Comparison of ENCODE assay signal across 18 cellular contexts in the genomic region with DNA sequence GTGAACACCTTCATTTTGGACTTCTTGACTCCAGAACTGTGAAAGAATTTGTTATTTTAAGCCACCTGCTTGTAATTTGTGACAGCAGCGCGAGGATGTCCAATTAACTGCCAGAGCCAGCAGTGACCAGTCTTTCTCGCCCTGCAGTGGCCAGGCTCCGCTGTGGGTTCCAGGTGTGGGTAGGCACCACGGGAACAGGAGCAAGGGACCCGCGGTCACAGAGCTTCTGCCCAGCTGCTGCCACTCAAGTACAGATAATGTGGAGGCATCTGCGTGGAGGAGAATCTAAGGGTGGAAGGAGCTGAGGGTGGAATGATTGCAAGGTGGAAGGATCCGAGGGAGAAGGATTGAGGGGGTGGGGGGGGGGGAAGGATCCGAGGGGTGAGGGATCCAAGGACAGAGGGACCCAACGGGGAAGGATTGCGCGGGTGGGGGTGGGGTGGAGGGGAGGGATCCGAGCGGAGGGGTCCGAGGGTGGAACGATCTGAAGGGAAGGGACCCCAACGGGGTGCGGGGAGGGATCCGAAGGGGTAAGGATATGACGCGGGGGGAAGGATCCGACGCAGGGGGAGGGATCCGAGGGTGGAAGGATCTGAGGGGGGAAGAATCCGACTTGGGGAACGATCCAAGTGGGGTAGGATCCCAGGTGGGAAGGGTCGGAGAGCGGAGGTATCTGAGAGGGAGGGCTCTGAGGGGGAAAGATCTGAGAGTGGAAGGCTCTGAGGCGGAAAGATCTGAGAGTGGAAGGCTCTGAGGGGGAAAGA. TPM values are rescaled to one million over a fixed set of nuclear protein-coding genes. Genes with fewer than 3 reads are reported as not detected.
A peak's percentile ranks its signal among the peaks of the same experiment; 100 is the strongest.
DNase-seq lines count a peak whose midpoint lies in the region; ATAC-seq and TF ChIP-seq lines count a peak whose summit lies in the region.
"Had no signal": no experiment of that assay in that cellular context is flagged by ENCODE, and none has a peak within 500 bp of the region (broad histone marks: within the 10 kb centered on the region; RNA-seq: fewer than 3 reads in every experiment).

No MANE protein-coding gene starts in this region.

- no peaks in the 10 kb centered on the region for H3K36me3 ChIP-seq in sigmoid colon
- H3K36me3 ChIP-seq: BLaER1 treated with 17β-estradiol and CSF1 and Interleukin-3, amounts not matched to agents 10 nM and 100 nM had no signal

- no peak overlapping the region for H3K4me3 ChIP-seq in sigmoid colon
- H3K4me3 ChIP-seq: BLaER1 treated with 17β-estradiol and CSF1 and Interleukin-3, amounts not matched to agents 10 nM and 100 nM had no signal

- H3K27me3 Mint-ChIP-seq in IgD-negative memory B cell: peaks cover 14% of the 10 kb centered on the region
- peaks cover 3 to 19% (median 12%) of the 10 kb centered on the region in 5 donors for H3K27me3 Mint-ChIP-seq in naive thymus-derived CD8-positive, alpha-beta T cell

- H3K4me1 Mint-ChIP-seq in IgD-negative memory B cell: peaks cover 4 to 17% (median 5%) of the 10 kb centered on the region in 3 donors
- peaks cover 6 to 14% (median 12%) of the 10 kb centered on the region in 4 donors for H3K4me1 Mint-ChIP-seq in naive thymus-derived CD8-positive, alpha-beta T cell

- no peak overlapping the region for H3K27ac ChIP-seq in sigmoid colon
- H3K27ac ChIP-seq: BLaER1 treated with 17β-estradiol and CSF1 and Interleukin-3, amounts not matched to agents 10 nM and 100 nM had no signal

- H3K9me3 Mint-ChIP-seq in IgD-negative memory B cell: no peaks in the 10 kb centered on the region
- H3K9me3 Mint-ChIP-seq in naive thymus-derived CD8-positive, alpha-beta T cell: peaks cover 0 to 9% (median 0%) of the 10 kb centered on the region in 9 donors
- H3K9me3 Mint-ChIP-seq: CD4-positive, CD25-positive, alpha-beta regulatory T cell had no signal

- intact Hi-C loops in Right ventricle myocardium superior (cut with DNase I) (no loop called here), left ventricle myocardium superior (cut with micrococcal nuclease) (no loop called here), sigmoid colon (cut with DNase I) (no loop called here)

- H3K27me3 ChIP-seq in sigmoid colon: peaks cover 38 to 87% (median 71%) of the 10 kb centered on the region in 3 donors

- POLR2A ChIA-PET in naive thymus-derived CD8-positive, alpha-beta T cell (lab: Charles Lee): no interaction called here

- peak overlapping the region in 2 of 3 donors; percentile 84 to 86 for H3K27ac Mint-ChIP-seq in IgD-negative memory B cell
- peak overlapping the region in 6 of 10 donors; percentile 31 to 85 (median 54) for H3K27ac Mint-ChIP-seq in naive thymus-derived CD8-positive, alpha-beta T cell
- H3K27ac Mint-ChIP-seq: CD4-positive, CD25-positive, alpha-beta regulatory T cell had no signal

- no peak for ATAC-seq in Right ventricle myocardium superior (ENCODE audit: poor library complexity)
- ATAC-seq in left ventricle myocardium superior: no peak
- ATAC-seq in naive thymus-derived CD8-positive, alpha-beta T cell: no peak
- ATAC-seq: HCT116 had no signal

- no peaks in the 10 kb centered on the region for H3K36me3 Mint-ChIP-seq in IgD-negative memory B cell
- no peaks in the 10 kb centered on the region for H3K36me3 Mint-ChIP-seq in naive thymus-derived CD8-positive, alpha-beta T cell
- H3K36me3 Mint-ChIP-seq: CD4-positive, CD25-positive, alpha-beta regulatory T cell had no signal

- DNase-seq in Right ventricle myocardium superior (peak; percentile 20), left ventricle myocardium superior (no peak), sigmoid colon (peak; percentile 30), NCI-H1092 treated with DMSO at 0.1 percent for 48 hours (lab: John Stamatoyannopoulos, UW) (no peak), NCI-H1694 (lab: John Stamatoyannopoulos, UW) (no peak), DMS79 (lab: John Stamatoyannopoulos, UW) (no peak)
- DNase-seq in naive thymus-derived CD8-positive, alpha-beta T cell: peak in 1 of 10 donors; percentile 53
- DNase-seq: ACHN; CD4-positive, CD25-positive, alpha-beta regulatory T cell; COR-L47; DMS153; DND-41; GDM1 had no signal

- H3K4me1 ChIP-seq in sigmoid colon: peaks cover 0 to 34% (median 32%) of the 10 kb centered on the region in 4 donors

- no peak for TF ChIP-seq CTCF in sigmoid colon (IDR thresholded peaks at IDR 0.05)

- WGBS in sigmoid colon, 2 donors: 81 to 82% methylated on average over 30 of the region's 30 CpGs

- TF ChIP-seq EP300 in sigmoid colon (IDR thresholded peaks at IDR 0.05): no peak

- H3K4me3 Mint-ChIP-seq in IgD-negative memory B cell: peak overlapping the region in 1 of 4 donors; percentile 87
- H3K4me3 Mint-ChIP-seq in naive thymus-derived CD8-positive, alpha-beta T cell: peak overlapping the region in 1 of 10 donors; percentile 65

- TF ChIP-seq POLR2A in sigmoid colon (IDR thresholded peaks at IDR 0.05): no peak

- no peaks in the 10 kb centered on the region for H3K9me3 ChIP-seq in sigmoid colon

RNA-seq across cellular contexts. Expression of gene CALY, which starts 3.6 kb away (rescaled TPM):
- not detected for total RNA-seq in Right ventricle myocardium superior
- not detected for total RNA-seq in left ventricle myocardium superior
- not detected for polyA plus RNA-seq in IgD-negative memory B cell
- total RNA-seq in naive thymus-derived CD8-positive, alpha-beta T cell: 1 to 10 TPM; 5.9 to 6.9 TPM
- under 1 TPM; 0.22 to 0.44 (median 0.26) TPM for polyA plus RNA-seq in naive thymus-derived CD8-positive, alpha-beta T cell
- total RNA-seq in sigmoid colon: 1 to 10 TPM; 1.3 to 6.8 (median 5.4) TPM
- polyA plus RNA-seq in sigmoid colon: 1 to 10 TPM in 1 of 3 donors, not detected in 2; 1.4 TPM
- total RNA-seq: A172 had no signal

RNA-seq across cellular contexts. Expression of gene PRAP1, which starts 14.1 kb away (rescaled TPM):
- total RNA-seq in Right ventricle myocardium superior (not detected), left ventricle myocardium superior (not detected), sigmoid colon (1 to 10 TPM in 1 of 4 donors, not detected in 3; 2.9 TPM)
- polyA plus RNA-seq in IgD-negative memory B cell (not detected), sigmoid colon (100 to 1,000 TPM in 1 of 3 donors, 10 to 100 TPM in 2; 73.4 to 102 (median 88.9) TPM)
- not detected for total RNA-seq in naive thymus-derived CD8-positive, alpha-beta T cell
- under 1 TPM in 1 of 3 donors, not detected in 2; 0.36 TPM for polyA plus RNA-seq in naive thymus-derived CD8-positive, alpha-beta T cell
- total RNA-seq: A172; CD4-positive, CD25-positive, alpha-beta regulatory T cell; H1 had no signal
- polyA plus RNA-seq: CD4-positive, CD25-positive, alpha-beta regulatory T cell had no signal

RNA-seq across cellular contexts. Expression of gene ZNF511, which starts 24.4 kb away (rescaled TPM):
- 44.8 TPM for total RNA-seq in Right ventricle myocardium superior
- total RNA-seq in left ventricle myocardium superior: 45.1 TPM
- polyA plus RNA-seq in IgD-negative memory B cell: 107 TPM
- 10 to 100 TPM; 38.0 to 38.3 TPM for total RNA-seq in naive thymus-derived CD8-positive, alpha-beta T cell
- 10 to 100 TPM; 75.9 to 80.4 (median 79.2) TPM for polyA plus RNA-seq in naive thymus-derived CD8-positive, alpha-beta T cell
- 10 to 100 TPM; 42.8 to 53.6 (median 45.1) TPM for total RNA-seq in sigmoid colon
- polyA plus RNA-seq in sigmoid colon: 10 to 100 TPM; 34.7 to 55.6 (median 49.9) TPM

RNA-seq across cellular contexts. Expression of gene TUBGCP2, which starts 24.4 kb away (rescaled TPM):
- total RNA-seq in Right ventricle myocardium superior (38.5 TPM), left ventricle myocardium superior (42.6 TPM), sigmoid colon (10 to 100 TPM; 25.8 to 33.5 (median 30.2) TPM)
- polyA plus RNA-seq in IgD-negative memory B cell (32.1 TPM), sigmoid colon (10 to 100 TPM; 13.8 to 51.1 (median 26.6) TPM)
- total RNA-seq in naive thymus-derived CD8-positive, alpha-beta T cell: 10 to 100 TPM; 61.4 to 72.9 TPM
- 10 to 100 TPM; 24.7 to 35.6 (median 32.0) TPM for polyA plus RNA-seq in naive thymus-derived CD8-positive, alpha-beta T cell

RNA-seq across cellular contexts. Expression of gene FUOM, which starts 24.7 kb away (rescaled TPM):
- total RNA-seq in Right ventricle myocardium superior (7.4 TPM), left ventricle myocardium superior (9.3 TPM), sigmoid colon (10 to 100 TPM in 2 of 4 donors, 1 to 10 TPM in 2; 8.0 to 25.7 (median 12.8) TPM)
- polyA plus RNA-seq in IgD-negative memory B cell (37.1 TPM), sigmoid colon (10 to 100 TPM; 39.0 to 98.0 (median 48.9) TPM)
- total RNA-seq in naive thymus-derived CD8-positive, alpha-beta T cell: 10 to 100 TPM; 17.1 to 23.7 TPM
- polyA plus RNA-seq in naive thymus-derived CD8-positive, alpha-beta T cell: 10 to 100 TPM; 17.4 to 21.4 (median 18.2) TPM

Comparison
In these comparisons a context has a peak if more than half of its experiments do, and no peak if none do; other contexts are left out.
1. DNase-seq: peak in Right ventricle myocardium superior (single experiment) and sigmoid colon (single experiment); none in left ventricle myocardium superior (single experiment), NCI-H1092 treated with DMSO at 0.1 percent for 48 hours (single experiment), NCI-H1694 (single experiment) and DMS79 (single experiment).